8 cellular contexts compared by ENCODE assay signal in the genomic region with DNA sequence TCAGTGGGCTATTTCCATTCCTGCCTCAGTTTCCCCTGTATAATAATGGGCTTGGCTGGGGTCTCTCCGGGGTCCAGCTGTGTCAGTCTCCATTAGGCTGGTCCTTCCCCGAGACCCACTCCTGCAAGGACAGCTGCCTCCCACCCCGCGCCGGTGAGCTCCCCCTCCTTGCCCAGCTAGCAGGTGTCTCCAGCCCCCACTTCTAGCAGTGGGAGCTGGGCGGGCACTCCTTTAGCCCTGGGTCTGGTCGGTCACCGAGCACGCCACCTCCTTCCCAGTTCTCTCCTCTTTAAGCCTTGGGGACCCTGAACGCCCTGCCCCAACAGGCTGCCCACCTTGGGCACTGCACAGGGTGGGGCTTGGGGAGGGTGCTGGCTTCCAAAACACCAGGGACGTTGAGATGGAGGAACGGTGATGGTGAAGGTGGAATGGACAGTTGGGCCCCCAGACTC. TPM values are rescaled to one million over a fixed set of nuclear protein-coding genes. Genes with fewer than 3 reads are reported as not detected.
A peak's percentile ranks its signal among the peaks of the same experiment; 100 is the strongest.
DNase-seq lines count a peak whose midpoint lies in the region; ATAC-seq and TF ChIP-seq lines count a peak whose summit lies in the region.

No MANE protein-coding gene starts in this region.

- peak overlapping the region; percentile 59 to 78 for H3K4me3 ChIP-seq in vagina

- H3K4me3 Mint-ChIP-seq in stimulated activated naive CD8-positive, alpha-beta T cell treated with anti-CD3 and anti-CD28 coated beads, Interleukin-15, Interleukin-2, amounts not matched to agents 100 ng/mL and 50 ng/mL, for 24 hours: peak overlapping the region; percentile 60
- peak overlapping the region; percentile 74 for H3K4me3 Mint-ChIP-seq in central memory CD8-positive, alpha-beta T cell
- peak overlapping the region; percentile 76 for H3K4me3 Mint-ChIP-seq in mesothelial cell of epicardium

- TF ChIP-seq CTCF in mesothelial cell of epicardium (IDR thresholded peaks at IDR 0.05; ENCODE audit: unreplicated experiment) (no peak), vagina (IDR thresholded peaks at IDR 0.05) (no peak)

- no peaks in the 10 kb centered on the region for H3K36me3 Mint-ChIP-seq in stimulated activated naive CD8-positive, alpha-beta T cell treated with anti-CD3 and anti-CD28 coated beads, Interleukin-15, Interleukin-2, amounts not matched to agents 100 ng/mL and 50 ng/mL, for 24 hours (ENCODE audit: low read depth)
- peaks cover 9% of the 10 kb centered on the region for H3K36me3 Mint-ChIP-seq in central memory CD8-positive, alpha-beta T cell (ENCODE audit: insufficient read depth)
- peaks cover 17% of the 10 kb centered on the region for H3K36me3 Mint-ChIP-seq in mesothelial cell of epicardium

- H3K4me1 ChIP-seq in vagina: peaks cover 65% of the 10 kb centered on the region

- H3K9me3 Mint-ChIP-seq in stimulated activated naive CD8-positive, alpha-beta T cell treated with anti-CD3 and anti-CD28 coated beads, Interleukin-15, Interleukin-2, amounts not matched to agents 100 ng/mL and 50 ng/mL, for 24 hours: no peaks in the 10 kb centered on the region
- no peaks in the 10 kb centered on the region for H3K9me3 Mint-ChIP-seq in central memory CD8-positive, alpha-beta T cell
- H3K9me3 Mint-ChIP-seq in mesothelial cell of epicardium: no peaks in the 10 kb centered on the region

- H3K9me3 ChIP-seq in vagina: no peaks in the 10 kb centered on the region

- no peak for ATAC-seq in stimulated activated naive CD8-positive, alpha-beta T cell treated with anti-CD3 and anti-CD28 coated beads, Interleukin-15, Interleukin-2, amounts not matched to agents 100 U/mL and 50 U/mL, for 24 hours
- no peak for ATAC-seq in central memory CD8-positive, alpha-beta T cell (replicated peaks; ENCODE audit: extremely low read depth, poor library complexity, severe bottlenecking)

- H3K27ac Mint-ChIP-seq in stimulated activated naive CD8-positive, alpha-beta T cell treated with anti-CD3 and anti-CD28 coated beads, Interleukin-15, Interleukin-2, amounts not matched to agents 100 ng/mL and 50 ng/mL, for 24 hours: no peak overlapping the region
- H3K27ac Mint-ChIP-seq in central memory CD8-positive, alpha-beta T cell (ENCODE audit: low read depth): no peak overlapping the region
- peak overlapping the region; percentile 90 for H3K27ac Mint-ChIP-seq in mesothelial cell of epicardium

- H3K27me3 Mint-ChIP-seq in stimulated activated naive CD8-positive, alpha-beta T cell treated with anti-CD3 and anti-CD28 coated beads, Interleukin-15, Interleukin-2, amounts not matched to agents 100 ng/mL and 50 ng/mL, for 24 hours: peaks cover 47% of the 10 kb centered on the region
- H3K27me3 Mint-ChIP-seq in central memory CD8-positive, alpha-beta T cell: peaks cover 44% of the 10 kb centered on the region
- peaks cover 3% of the 10 kb centered on the region for H3K27me3 Mint-ChIP-seq in mesothelial cell of epicardium (ENCODE audit: low read depth)

- TF ChIP-seq POLR2A in vagina (IDR thresholded peaks at IDR 0.05): no peak

- intact Hi-C loops in vagina (cut with DNase I): loop anchor here (10.0 kb wide), 1 partner anchor 655 kb away; a partner anchor contains a TSS

- peak overlapping the region; percentile 68 for H3K27ac ChIP-seq in vagina

- no peak for DNase-seq in stimulated activated naive CD8-positive, alpha-beta T cell treated with anti-CD3 and anti-CD28 coated beads, Interleukin-15, Interleukin-2, amounts not matched to agents 100 U/mL and 50 U/mL, for 24 hours
- no peak for DNase-seq in central memory CD8-positive, alpha-beta T cell (ENCODE audit: low spot score in 2 of 2)
- peak in 1 of 2 experiments; percentile 56 for DNase-seq in mesothelial cell of epicardium (ENCODE audit: low spot score in 2 of 2, unreplicated experiment in 2 of 2)
- no peak for DNase-seq in vagina (ENCODE audit: extremely low spot score in 2 of 2)
- no peak for DNase-seq in NCI-H748 treated with DMSO at 0.1 percent for 48 hours (lab: John Stamatoyannopoulos, UW)
- no peak for DNase-seq in activated CD4-positive, CD25-positive, alpha-beta regulatory T cell (lab: John Stamatoyannopoulos, UW)
- DNase-seq in hypothalamus (lab: John Stamatoyannopoulos, UW): no peak

- H3K4me1 Mint-ChIP-seq in stimulated activated naive CD8-positive, alpha-beta T cell treated with anti-CD3 and anti-CD28 coated beads, Interleukin-15, Interleukin-2, amounts not matched to agents 100 ng/mL and 50 ng/mL, for 24 hours (ENCODE audit: low read depth): peaks cover 17% of the 10 kb centered on the region
- peaks cover 15% of the 10 kb centered on the region for H3K4me1 Mint-ChIP-seq in central memory CD8-positive, alpha-beta T cell
- H3K4me1 Mint-ChIP-seq in mesothelial cell of epicardium: peaks cover 57% of the 10 kb centered on the region

- H3K36me3 ChIP-seq in vagina: no peaks in the 10 kb centered on the region

- no peaks in the 10 kb centered on the region for H3K27me3 ChIP-seq in vagina

RNA-seq across cellular contexts. Expression of a gene that starts 10.5 kb away (rescaled TPM):
- total RNA-seq in mesothelial cell of epicardium (164 to 176 TPM (median 173 TPM) in 3 replicates), vagina (9.8 TPM)

RNA-seq across cellular contexts. Expression of a gene that starts 42.1 kb away (rescaled TPM):
- total RNA-seq in mesothelial cell of epicardium (51.9 to 56.6 TPM (median 54.2 TPM) in 3 replicates), vagina (not detected)

Comparison
In these comparisons a context has a peak if more than half of its experiments do, and no peak if none do; other contexts are left out.
1. RNA of a gene that starts 10.5 kb away (total RNA-seq): 164 to 176 TPM in mesothelial cell of epicardium; 9.8 TPM in vagina (single experiment); every median in the first group is over 10 times any median in the second.
2. RNA of a gene that starts 42.1 kb away (total RNA-seq): 51.9 to 56.6 TPM in mesothelial cell of epicardium; not detected in vagina (single experiment); every median in the first group is over 10 times any median in the second.
3. Peak in every context shown above with its lines, with median percentiles within 50 percentile points of each other: H3K4me3 Mint-ChIP-seq.